16 cellular contexts compared by ENCODE assay signal in the genomic region with DNA sequence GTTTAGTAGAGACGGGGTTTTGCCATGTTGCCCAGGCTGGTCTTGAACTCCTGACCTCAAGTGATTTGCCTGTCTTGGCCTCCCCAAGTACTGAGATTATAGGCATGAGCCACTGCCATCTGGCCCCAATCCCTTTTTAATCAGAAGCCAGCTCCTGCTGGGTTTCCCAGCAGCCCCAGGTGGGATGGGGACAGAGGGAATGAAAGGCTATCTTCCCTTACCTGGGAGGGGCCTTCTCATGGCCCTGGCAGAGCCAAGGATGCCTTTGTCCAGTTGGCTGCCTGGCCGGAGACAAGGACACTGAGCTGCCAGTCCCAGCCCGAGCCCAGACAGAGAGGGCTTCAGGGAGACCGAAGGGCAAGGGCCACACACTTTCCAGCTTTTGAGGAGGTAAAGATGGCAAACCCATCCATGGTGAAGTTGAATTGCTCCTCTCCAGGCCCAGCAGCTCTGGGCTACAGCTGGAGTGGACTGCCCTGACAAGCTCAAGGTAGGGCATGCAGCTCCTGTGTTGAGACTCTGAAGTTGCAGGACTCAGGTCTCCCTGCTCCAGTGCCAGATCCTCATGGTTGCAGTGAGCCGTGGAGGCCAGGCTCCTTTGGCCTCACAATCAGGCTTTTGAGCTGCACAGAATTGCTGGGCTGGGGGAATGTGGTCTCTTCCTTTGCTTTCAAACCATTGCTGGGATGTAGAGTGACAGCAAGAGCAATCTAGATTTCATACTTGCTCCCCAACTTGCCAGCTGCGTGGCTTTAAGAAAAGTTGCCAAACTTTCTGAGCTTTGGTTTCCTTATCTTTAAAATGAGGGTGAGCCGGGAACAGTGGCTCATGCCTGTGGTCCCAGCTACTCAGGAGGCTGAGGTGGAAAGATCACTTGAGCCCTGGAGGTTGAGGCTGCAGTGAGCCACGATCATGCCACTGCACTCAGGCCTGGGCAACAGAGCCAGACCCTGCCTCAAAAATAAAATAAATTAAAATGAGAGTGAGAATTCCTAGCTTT. TPM values are rescaled to one million over a fixed set of nuclear protein-coding genes. Genes with fewer than 3 reads are reported as not detected.
DNase-seq lines count a peak whose midpoint lies in the region; ATAC-seq, FAIRE-seq and TF ChIP-seq lines count a peak whose summit lies in the region.
"Had no signal": no experiment of that assay in that cellular context is flagged by ENCODE, and none has a peak within 500 bp of the region (broad histone marks: within the 10 kb centered on the region; RNA-seq: fewer than 3 reads in every experiment).

No MANE protein-coding gene starts in this region.

- H3K27ac ChIP-seq in IMR-90 (ENCODE audit: insufficient read depth, low read length) = no peak overlapping the region
- H3K27ac ChIP-seq in astrocyte (ENCODE audit: low read depth, low read length) = no peak overlapping the region
- peak overlapping the region in 3 of 4 donors; percentile 37 to 79 (median 74) for H3K27ac ChIP-seq in tibial nerve
- H3K27ac ChIP-seq: PC-9, SK-N-MC had no signal

- H3K27me3 Mint-ChIP-seq in astrocyte (ENCODE audit: low read depth, unreplicated experiment) (peaks cover 12% of the 10 kb centered on the region), MCF 10A (ENCODE audit: insufficient read depth, unreplicated experiment) (peaks cover 17% of the 10 kb centered on the region)
- H3K27me3 Mint-ChIP-seq: CD4-positive, alpha-beta memory T cell had no signal

- H3K4me1 ChIP-seq in IMR-90 (ENCODE audit: control insufficient read depth, insufficient read depth, low read length) (no peaks in the 10 kb centered on the region; the same call in 1 of the 2 replicates), astrocyte (ENCODE audit: insufficient read depth, low read length) (no peaks in the 10 kb centered on the region), tibial nerve (peaks cover 0 to 82% (median 23%) of the 10 kb centered on the region in 4 donors)
- H3K4me1 ChIP-seq: BE2C had no signal

- FAIRE-seq in astrocyte (lab: Jason Lieb, UNC) = no peak

- H4K20me1 ChIP-seq in IMR-90 (ENCODE audit: insufficient read depth, low read length) (no peaks in the 10 kb centered on the region), astrocyte (ENCODE audit: insufficient read depth, low read length) (peaks cover 4% of the 10 kb centered on the region)

- H3K23ac ChIP-seq in IMR-90 (ENCODE audit: low read depth, low read length) = no peak overlapping the region; the same call in 1 of the 2 replicates

- H2BK120ac ChIP-seq in IMR-90 (ENCODE audit: low read depth, low read length) = no peak overlapping the region

- dilution Hi-C loops in IMR-90 (cut with HindIII; ENCODE audit: low sequenced_read_pairs, unreplicated experiment) = no loop called here

- POLR2A ChIA-PET in IMR-90 (lab: Charles Lee; ENCODE audit: unreplicated experiment) = interaction anchor here (0.6 kb wide), 1 partner anchor 256 kb away, joined by 3 read pairs; no protein-coding TSS in a partner anchor
- POLR2A ChIA-PET in MCF 10A (lab: Yijun Ruan, JAX) = interaction anchor here (0.6 to 1.0 kb wide), 2 partner anchors 13 to 33 kb away, joined by 3 read pairs; no protein-coding TSS in a partner anchor

- no peak overlapping the region for H3K18ac ChIP-seq in IMR-90 (ENCODE audit: low read depth, low read length)

- H3K4me3 Mint-ChIP-seq in astrocyte (ENCODE audit: unreplicated experiment) (no peak overlapping the region), MCF 10A (ENCODE audit: unreplicated experiment) (no peak overlapping the region)
- H3K4me3 Mint-ChIP-seq: CD4-positive, alpha-beta memory T cell; H9 had no signal

- H3K36me3 ChIP-seq in IMR-90 (ENCODE audit: control insufficient read depth, insufficient read depth, low read length) (no peaks in the 10 kb centered on the region), astrocyte (ENCODE audit: insufficient read depth, low read length) (no peaks in the 10 kb centered on the region), tibial nerve (peaks cover 0 to 5% (median 0%) of the 10 kb centered on the region in 3 donors)
- H3K36me3 ChIP-seq: BE2C had no signal

- no peak overlapping the region for H2AK9ac ChIP-seq in IMR-90 (replicated peaks; ENCODE audit: low read depth, low read length, poor library complexity)

- H3K9me3 Mint-ChIP-seq in astrocyte (ENCODE audit: unreplicated experiment) (no peaks in the 10 kb centered on the region), MCF 10A (ENCODE audit: unreplicated experiment) (no peaks in the 10 kb centered on the region)
- H3K9me3 Mint-ChIP-seq: CD4-positive, alpha-beta memory T cell; H9 had no signal

- H3K9ac ChIP-seq in IMR-90 (ENCODE audit: low read depth, low read length) = no peak overlapping the region
- no peak overlapping the region for H3K9ac ChIP-seq in astrocyte (ENCODE audit: low read length)

- TF ChIP-seq EP300 in tibial nerve (IDR thresholded peaks at IDR 0.05) = no peak

- no peaks in the 10 kb centered on the region for H3K4me1 Mint-ChIP-seq in astrocyte (ENCODE audit: low read depth, unreplicated experiment)
- no peaks in the 10 kb centered on the region for H3K4me1 Mint-ChIP-seq in MCF 10A (ENCODE audit: insufficient read depth, unreplicated experiment)
- H3K4me1 Mint-ChIP-seq: CD4-positive, alpha-beta memory T cell had no signal

- BruUV-seq in IMR-90 (replicated peaks; lab: Mats Ljungman, UMichigan) (no TSS peak), MCF 10A (replicated peaks; lab: Mats Ljungman, UMichigan) (no TSS peak)

- H2BK5ac ChIP-seq in IMR-90 (ENCODE audit: low read depth, low read length, poor library complexity, severe bottlenecking) = no peak overlapping the region

- CTCF ChIA-PET in IMR-90 (lab: Yijun Ruan, JAX) (interaction anchor here (0.5 kb wide), 1 partner anchor 74 kb away, joined by 3 read pairs; no protein-coding TSS in a partner anchor), MCF 10A (lab: Yijun Ruan, JAX) (no interaction called here)

- H3K9me1 ChIP-seq in IMR-90 (ENCODE audit: insufficient read depth, low read length) = no peaks in the 10 kb centered on the region

- H3K36me3 Mint-ChIP-seq in astrocyte (ENCODE audit: low read depth, unreplicated experiment) (no peaks in the 10 kb centered on the region), MCF 10A (ENCODE audit: insufficient read depth, unreplicated experiment) (peaks cover 3% of the 10 kb centered on the region)
- H3K36me3 Mint-ChIP-seq: CD4-positive, alpha-beta memory T cell had no signal

- DNase-seq in IMR-90 = peak; percentile 24
- DNase-seq in astrocyte (ENCODE audit: low read depth) = peak; percentile 65
- peak; percentile 44 for DNase-seq in fibroblast of pulmonary artery (ENCODE audit: low read depth)
- no peak for DNase-seq in tibial nerve (ENCODE audit: low spot score in 2 of 2)
- no peak for DNase-seq in MCF 10A (ENCODE audit: unreplicated experiment)
- DNase-seq in Kasumi-1 (lab: John Stamatoyannopoulos, UW) = no peak
- DNase-seq: BE2C; CD4-positive, alpha-beta memory T cell; H9; NCI-H1048; NCI-H1694; NCI-H2107; NCI-H345; PC-9 had no signal

- H4K8ac ChIP-seq in IMR-90 (ENCODE audit: low read depth in 2 of 2, low read length in 2 of 2) = no peak overlapping the region

- no peak overlapping the region for H3K4ac ChIP-seq in IMR-90 (ENCODE audit: low read depth, low read length)

- H2AK5ac ChIP-seq in IMR-90 (ENCODE audit: low read depth, low read length) = peak overlapping the region; percentile 8; the same call in 1 of the 2 replicates

- no peak overlapping the region for H3K56ac ChIP-seq in IMR-90 (ENCODE audit: extremely low read depth, insufficient read depth, low read length)

- H3K4me3 ChIP-seq in IMR-90 (ENCODE audit: insufficient read depth, low read depth, low read length) (no peak overlapping the region), astrocyte (ENCODE audit: insufficient read depth, low read depth, low read length) (no peak overlapping the region), fibroblast of pulmonary artery (replicated peaks; ENCODE audit: low read depth, low read length) (no peak overlapping the region), tibial nerve (no peak overlapping the region)
- H3K4me3 ChIP-seq: PC-9, SK-N-MC had no signal

- no peak overlapping the region for H3K14ac ChIP-seq in IMR-90 (replicated peaks; ENCODE audit: low read depth, low read length)

- H4K5ac ChIP-seq in IMR-90 (ENCODE audit: low read depth, low read length) = no peak overlapping the region

- H2BK15ac ChIP-seq in IMR-90 (ENCODE audit: low read depth, low read length) = no peak overlapping the region

- intact Hi-C loops in IMR-90 (cut with micrococcal nuclease) = no loop called here
- intact Hi-C loops in MCF 10A (cut with micrococcal nuclease) = no loop called here

- WGBS in IMR-90 (ENCODE audit: extremely low coverage in 2 of 2, insufficient read length in 1 of 2), 2 experiments = no CpG with 5 or more reads among the region's 8 CpGs
- 65 to 70% methylated on average over 7 to 8 of the region's 8 CpGs for WGBS in tibial nerve, 2 donors

- no peak overlapping the region for H3K27ac Mint-ChIP-seq in astrocyte (ENCODE audit: unreplicated experiment)
- H3K27ac Mint-ChIP-seq in MCF 10A (ENCODE audit: low read depth, unreplicated experiment) = no peak overlapping the region
- H3K27ac Mint-ChIP-seq: CD4-positive, alpha-beta memory T cell; H9 had no signal

- H2AFZ ChIP-seq in IMR-90 (replicated peaks; ENCODE audit: low read length, poor library complexity) = peak overlapping the region; percentile 75
- H2AFZ ChIP-seq in astrocyte (ENCODE audit: low read depth, low read length) = no peak overlapping the region
- H2AFZ ChIP-seq: PC-9 had no signal

- TF ChIP-seq POLR2A in IMR-90 (IDR thresholded peaks at IDR 0.05; ENCODE audit: low read depth, low read length) = no peak
- no peak for TF ChIP-seq POLR2A in tibial nerve (IDR thresholded peaks at IDR 0.05)

- in situ Hi-C loops in IMR-90 (cut with MboI; ENCODE audit: low sequenced_read_pairs) = no loop called here

- H3K79me1 ChIP-seq in IMR-90 (ENCODE audit: low read depth in 1 of 2, low read length in 2 of 2) = no peaks in the 10 kb centered on the region

- TF ChIP-seq RAD21 in IMR-90 (IDR thresholded peaks at IDR 0.05; ENCODE audit: low read length) = no peak

- H3K4me2 ChIP-seq in IMR-90 (ENCODE audit: low read depth, low read length) (no peak overlapping the region), astrocyte (ENCODE audit: low read length) (no peak overlapping the region)
- H3K4me2 ChIP-seq: PC-9 had no signal

- H3K79me2 ChIP-seq in astrocyte (ENCODE audit: insufficient read depth, low read length) = no peaks in the 10 kb centered on the region

- no peak for TF ChIP-seq CTCF in IMR-90 (conservative IDR thresholded peaks at IDR 0.05; ENCODE audit: low read depth, low read length)
- no peak for TF ChIP-seq CTCF in astrocyte (IDR thresholded peaks at IDR 0.05; ENCODE audit: insufficient read depth, low read depth, low read length)
- no peak for TF ChIP-seq CTCF in fibroblast of pulmonary artery (IDR thresholded peaks at IDR 0.05; ENCODE audit: low read length, missing control alignments)
- no peak for TF ChIP-seq CTCF in tibial nerve (IDR thresholded peaks at IDR 0.05)
- no peak for TF ChIP-seq CTCF in MCF 10A (IDR thresholded peaks at IDR 0.05; ENCODE audit: unreplicated experiment)

- no peak overlapping the region for H2BK20ac ChIP-seq in IMR-90 (ENCODE audit: low read depth, low read length)

- H3K27me3 ChIP-seq in IMR-90 (ENCODE audit: control insufficient read depth, insufficient read depth, low read length) (peaks cover 5% of the 10 kb centered on the region), astrocyte (ENCODE audit: insufficient read depth, low read length) (no peaks in the 10 kb centered on the region), tibial nerve (no peaks in the 10 kb centered on the region)
- H3K27me3 ChIP-seq: BE2C had no signal

- H3K9me3 ChIP-seq in IMR-90 (ENCODE audit: control insufficient read depth, insufficient read depth, low read length) (no peaks in the 10 kb centered on the region), astrocyte (ENCODE audit: insufficient read depth, low read depth, low read length) (no peaks in the 10 kb centered on the region), tibial nerve (no peaks in the 10 kb centered on the region)
- H3K9me3 ChIP-seq: BE2C had no signal

- ATAC-seq in IMR-90 (ENCODE audit: low read depth) = no peak
- ATAC-seq in HG03039 (IDR thresholded peaks at IDR 0.05; ENCODE audit: unreplicated experiment) = no peak

- no peak overlapping the region for H4K91ac ChIP-seq in IMR-90 (ENCODE audit: insufficient read depth, low read depth, low read length)

RNA-seq across cellular contexts. Expression of gene IL34, which starts 44.5 kb away (rescaled TPM):
- total RNA-seq in IMR-90 (2012; rRNA removed) (1.1 and 1.3 TPM in 2 replicates), astrocyte (0.34 and 0.38 TPM in 2 replicates), tibial nerve (10 to 100 TPM; 49.6 to 89.4 (median 60.9) TPM), MCF 10A (2022) (not detected in 2 replicates)
- 2.0 and 2.5 TPM in 2 replicates for polyA plus RNA-seq in IMR-90 (2012; rRNA removed)
- 2.1 and 4.5 TPM in 2 replicates for polyA plus RNA-seq in IMR-90 (2012; cell fraction: cytosol; rRNA removed)
- 2.3 and 2.9 TPM in 2 replicates for polyA plus RNA-seq in IMR-90 (2012; cell fraction: nucleus; rRNA removed; ENCODE audit: low replicate concordance)
- total RNA-seq: CD4-positive, alpha-beta memory T cell; PC-9 had no signal
- polyA plus RNA-seq: CD4-positive, alpha-beta memory T cell had no signal

Comparison
In these comparisons a context has a peak if more than half of its experiments do, and no peak if none do; other contexts are left out.
1. DNase-seq: peak in IMR-90 (single experiment), astrocyte (single experiment) and fibroblast of pulmonary artery (single experiment); none in tibial nerve (0 of 2), MCF 10A (single experiment) and Kasumi-1 (0 of 2).
2. H3K27ac ChIP-seq: peak in tibial nerve (3 of 4); none in IMR-90 (single experiment) and astrocyte (single experiment).
3. RNA of gene IL34, which starts 44.5 kb away (total RNA-seq): 49.6 to 89.4 TPM in tibial nerve; 1.1 to 1.3 TPM in IMR-90, 0.34 to 0.38 TPM in astrocyte and not detected in MCF 10A; every median in the first group is over 10 times any median in the second.